In the genomic region with DNA sequence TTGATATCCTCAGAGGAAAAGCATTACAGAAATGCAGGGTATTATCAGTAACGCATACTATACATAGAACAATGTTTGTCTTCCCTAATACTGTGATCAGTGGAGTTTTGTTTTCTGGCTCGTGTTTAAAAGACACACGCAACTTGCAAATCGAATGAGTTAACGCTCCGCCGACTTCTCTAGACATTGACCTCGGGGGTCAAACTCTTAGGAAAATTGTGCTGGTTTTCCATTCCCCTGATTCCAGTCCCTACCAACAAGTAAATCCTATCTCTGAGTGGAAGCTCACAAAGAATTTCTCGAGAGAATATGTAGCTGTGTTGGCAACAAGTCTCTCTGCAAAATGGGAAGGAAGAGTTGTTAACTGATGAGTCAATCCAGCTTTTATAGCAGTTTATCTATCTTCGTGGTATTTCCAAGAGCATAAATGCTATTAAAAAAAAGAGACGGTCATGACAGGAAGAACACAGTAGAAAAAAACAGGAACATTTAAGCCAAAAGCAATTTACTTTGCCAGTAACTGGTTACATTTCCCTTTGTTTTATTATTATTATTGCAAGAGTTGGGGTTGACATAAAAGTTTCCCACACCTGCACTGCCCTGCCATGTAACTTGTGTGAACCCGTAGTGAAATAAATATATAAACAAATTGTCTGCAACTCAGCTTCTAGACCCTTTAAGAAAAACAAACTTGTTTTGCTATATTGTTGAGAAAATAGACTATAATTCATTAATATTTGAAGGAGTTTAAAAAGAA, we compare ENCODE assay signal across 9 cellular contexts.
DNase-seq lines count a peak whose midpoint lies in the region; TF ChIP-seq lines count a peak whose summit lies in the region.
"Had no signal": no experiment of that assay in that cellular context is flagged by ENCODE, and none has a peak within 500 bp of the region (broad histone marks: within the 10 kb centered on the region; RNA-seq: fewer than 3 reads in every experiment).

No MANE protein-coding gene starts in this region.

- H3K27ac ChIP-seq in KOPT-K1 (ENCODE audit: low read depth, low read length, poor library complexity, severe bottlenecking) (peak overlapping the region; percentile 48), adipose tissue (ENCODE audit: low read depth, low read length) (peak overlapping the region; percentile 54), substantia nigra (ENCODE audit: low read depth, low read length, poor library complexity, severe bottlenecking) (peak overlapping the region; percentile 97)

- no peak for TF ChIP-seq CTCF in BJ (IDR thresholded peaks at IDR 0.05; ENCODE audit: insufficient read depth, low read depth, low read length)

- H3K4me3 ChIP-seq in BJ (ENCODE audit: low read depth, low read length) = no peak overlapping the region
- H3K4me3 ChIP-seq: HAP-1 had no signal

- in situ Hi-C loops in G401 (cut with HindIII; ENCODE audit: low sequenced_read_pairs) = no loop called here

- POLR2A ChIA-PET in BJ (lab: Charles Lee) = interaction anchor here (0.6 to 0.7 kb wide), 2 partner anchors 25 to 208 kb away, joined by 3 to 5 read pairs; no protein-coding TSS in a partner anchor

- CTCF ChIA-PET in BJ (lab: Yijun Ruan, JAX) = interaction anchor here (1.4 kb wide), 1 partner anchor 143 kb away, joined by 3 read pairs; no protein-coding TSS in a partner anchor

- DNase-seq in BJ (ENCODE audit: low read depth) = peak; percentile 97
- DNase-seq in kidney tubule cell (ENCODE audit: low spot score) = peak; percentile 91
- no peak for DNase-seq in substantia nigra (lab: John Stamatoyannopoulos, UW)
- no peak for DNase-seq in SHP77 (lab: John Stamatoyannopoulos, UW)
- DNase-seq in G401 (ENCODE audit: low spot score) = no peak
- DNase-seq in iPS-NIHi11 (ENCODE audit: low spot score) = no peak

- no peaks in the 10 kb centered on the region for H3K36me3 ChIP-seq in BJ (ENCODE audit: control insufficient read depth, insufficient read depth, low read length)
- H3K36me3 ChIP-seq in KOPT-K1 (ENCODE audit: insufficient read depth, low read length) = 0 out of 2 replicates have a peak, but pooled peaks cover 2% of the 10 kb centered on the region
- H3K36me3 ChIP-seq: HAP-1 had no signal

- H3K9me3 ChIP-seq in KOPT-K1 (ENCODE audit: insufficient read depth, low read length, poor library complexity, severe bottlenecking) = no peaks in the 10 kb centered on the region
- H3K9me3 ChIP-seq: HAP-1 had no signal

- no peaks in the 10 kb centered on the region for H3K27me3 ChIP-seq in BJ (ENCODE audit: control insufficient read depth, insufficient read depth, low read length)

- 21 to 60% (median 32%) methylated on average over 12 of the region's 12 CpGs for WGBS in adipose tissue, 3 donors

Comparison
In these comparisons a context has a peak if more than half of its experiments do, and no peak if none do; other contexts are left out.
1. DNase-seq: peak in BJ (single experiment) and kidney tubule cell (single experiment); none in substantia nigra (0 of 49), SHP77 (0 of 2), G401 (single experiment) and iPS-NIHi11 (single experiment).
2. Peak in every context shown above with its lines, with median percentiles within 50 percentile points of each other: H3K27ac ChIP-seq.